17 cellular contexts compared by ENCODE assay signal in genomic region chr14:96408608-96409007, GRCh38. TPM values are rescaled to one million over a fixed set of nuclear protein-coding genes. Genes with fewer than 3 reads are reported as not detected.
DNase-seq lines count a peak whose midpoint lies in the region; ATAC-seq, FAIRE-seq and TF ChIP-seq lines count a peak whose summit lies in the region.
"Had no signal": no experiment of that assay in that cellular context is flagged by ENCODE, and none has a peak within 500 bp of the region (broad histone marks: within the 10 kb centered on the region; RNA-seq: fewer than 3 reads in every experiment).

No MANE protein-coding gene starts in this region.

- TF ChIP-seq POLR2A in K562 (conservative IDR thresholded peaks at IDR 0.05): no peak

- no peak for FAIRE-seq in K562 (lab: Jason Lieb, UNC)
- FAIRE-seq: A549, D721Med, G401.6, H54, HTR-8/SVneo had no signal

- peaks cover 12 to 13% of the 10 kb centered on the region in 2 experiments; a peak in 3 of 5 replicates for H3K4me1 ChIP-seq in K562 (replicated peaks in 1 of 2; ENCODE audit: control insufficient read depth in 2 of 2, insufficient read depth in 2 of 2, low read length in 2 of 2)
- H3K4me1 ChIP-seq in left lung: no peaks in the 10 kb centered on the region
- H3K4me1 ChIP-seq: A549 had no signal

- H3K79me2 ChIP-seq in K562 (ENCODE audit: control insufficient read depth, insufficient read depth, low read length): no peaks in the 10 kb centered on the region

- no peak for DNase-seq in K562 (ENCODE audit: extremely low read depth in 1 of 4, low spot score in 3 of 4)
- no peak for DNase-seq in left lung
- DNase-seq in NCI-H1436 (lab: John Stamatoyannopoulos, UW): no peak
- DNase-seq: CD8-positive, alpha-beta T cell; COR-L47; DMS153; DMS79 treated with DMSO at 0.1 percent for 48 hours; EL; GM23248 had no signal

- intact Hi-C loops in K562 (cut with micrococcal nuclease) (loop anchor here (5.0 kb wide), 1 partner anchor 46 kb away; the partner anchor contains the start of genes ATG2B and GSKIP), left lung (cut with DNase I) (loop anchor here in 1 of 2 donors (10.0 kb wide), 1 partner anchor 104 kb away; no protein-coding TSS in a partner anchor)

- no peaks in the 10 kb centered on the region for H3K9me1 ChIP-seq in K562 (ENCODE audit: control insufficient read depth, insufficient read depth, low read length)

- POLR2A ChIA-PET in K562 (lab: Yijun Ruan, JAX): no interaction called here

- H3K4me3 ChIP-seq in K562: no peak overlapping the region
- H3K4me3 ChIP-seq in left lung: no peak overlapping the region
- H3K4me3 ChIP-seq: A549, GM23248 had no signal

- H3K9me3 ChIP-seq in K562 (replicated peaks; ENCODE audit: control insufficient read depth, insufficient read depth, low read depth, low read length) (no peaks in the 10 kb centered on the region), left lung (no peaks in the 10 kb centered on the region)
- H3K9me3 ChIP-seq: A549 had no signal

- peak in 1 of 2 experiments; percentile 18; a peak in 1 of 4 replicates for TF ChIP-seq RAD21 in K562 (CRISPR knock-in tag; conservative IDR thresholded peaks at IDR 0.05 in 1 of 2, IDR thresholded peaks at IDR 0.05 in 1 of 2)

- ATAC-seq in HG02885 (IDR thresholded peaks at IDR 0.05; ENCODE audit: poor library complexity, unreplicated experiment): peak; percentile 42
- ATAC-seq in K562: peak; percentile 42
- peak; percentile 42 for ATAC-seq in left lung
- no peak for ATAC-seq in HG03139 (IDR thresholded peaks at IDR 0.05; ENCODE audit: unreplicated experiment)
- ATAC-seq in HG02981 (IDR thresholded peaks at IDR 0.05; ENCODE audit: unreplicated experiment): no peak
- ATAC-seq: A549; CD8-positive, alpha-beta T cell had no signal

- H3K27me3 ChIP-seq in K562 (ENCODE audit: control insufficient read depth in 2 of 2, insufficient read depth in 2 of 2, low read length in 2 of 2) (peaks cover 0 to 6% of the 10 kb centered on the region in 2 experiments; a peak in 2 of 5 replicates), left lung (no peaks in the 10 kb centered on the region)

- BruUV-seq in K562 (replicated peaks; lab: Mats Ljungman, UMichigan): no TSS peak

- in situ Hi-C loops in K562 (cut with MboI): loop anchor here (25.0 kb wide), 1 partner anchor 846 kb away; no protein-coding TSS in a partner anchor

- H4K20me1 ChIP-seq in K562 (replicated peaks; ENCODE audit: control insufficient read depth, insufficient read depth, low read length): no peaks in the 10 kb centered on the region

- 72% methylated on average over 12 of the region's 12 CpGs for WGBS in K562 (ENCODE audit: insufficient coverage, low coverage, missing lambda C conversion rate)

- no peak for TF ChIP-seq CTCF in K562 (IDR thresholded peaks at IDR 0.05 in 2 of 3, conservative IDR thresholded peaks at IDR 0.05 in 1 of 3; ENCODE audit: insufficient read depth in 2 of 3, low read depth in 1 of 3, low read length in 3 of 3)
- TF ChIP-seq CTCF in left lung (IDR thresholded peaks at IDR 0.05): no peak

- H3K27ac ChIP-seq in K562 (ENCODE audit: extremely low read depth, low read depth, low read length) (no peak overlapping the region), left lung (no peak overlapping the region)
- H3K27ac ChIP-seq: A549, GM23248 had no signal

- no peak overlapping the region for H3K4me2 ChIP-seq in K562 (ENCODE audit: insufficient read depth, low read length)
- H3K4me2 ChIP-seq: A549 had no signal

- CTCF ChIA-PET in K562 (lab: Yijun Ruan, JAX; ENCODE audit: low intra/inter-chr PET ratio): no interaction called here

- H3K9ac ChIP-seq in K562 (ENCODE audit: insufficient read depth in 1 of 2, low read depth in 2 of 2, low read length in 2 of 2): no peak overlapping the region
- H3K9ac ChIP-seq: GM23248 had no signal

- peak overlapping the region; percentile 53 for H2AFZ ChIP-seq in K562 (ENCODE audit: low read depth, low read length)
- H2AFZ ChIP-seq: GM23248 had no signal

- no peaks in the 10 kb centered on the region for H3K36me3 ChIP-seq in K562 (ENCODE audit: control insufficient read depth, insufficient read depth, low read length)
- H3K36me3 ChIP-seq in left lung: no peaks in the 10 kb centered on the region

- TF ChIP-seq EP300 in K562 (IDR thresholded peaks at IDR 0.05; ENCODE audit: low read length): no peak

TF ChIP-seq in K562, 482 proteins besides CTCF, POLR2A, EP300 and RAD21 (continues in another document):
- TF ChIP-seq ATF3 (IDR thresholded peaks at IDR 0.05) (no peak), ATF3 (CRISPR knock-in tag; conservative IDR thresholded peaks at IDR 0.05) (no peak), ZKSCAN3 (CRISPR knock-in tag; IDR thresholded peaks at IDR 0.05) (no peak), ZBTB1 (CRISPR knock-in tag; IDR thresholded peaks at IDR 0.05; ENCODE audit: borderline replicate concordance, low read depth) (no peak), ZNF316 (IDR thresholded peaks at IDR 0.05) (no peak)

RNA-seq across cellular contexts. Expression of gene AK7, which starts 16.7 kb away (rescaled TPM):
- 4.5 and 4.7 TPM in 2 replicates for total RNA-seq in K562 (2011; cell fraction: chromatin; rRNA removed; ENCODE audit: low replicate concordance)
- 2.7 and 2.9 TPM in 2 replicates for total RNA-seq in K562 (2011; cell fraction: nucleolus; rRNA removed)
- 3.7 and 4.7 TPM in 2 replicates for total RNA-seq in K562 (2011; cell fraction: nucleoplasm; rRNA removed)
- total RNA-seq in K562 (2014; rRNA removed) (0.18 and 0.86 TPM in 2 replicates), K562 (2014; rRNA removed; fragmentation: Illumina TruSeq; extraction: Trizol) (1.4 and 1.6 TPM in 2 replicates), K562 (2015; rRNA removed; fragmentation: Illumina TruSeq; extraction: Trizol) (0.43 and 0.53 TPM in 2 replicates), K562 (2021) (0.98 TPM in 2 replicates), left lung (1 to 10 TPM; 3.4 to 7.3 TPM)
- polyA plus RNA-seq in K562 (2011; rRNA removed) (0.62 and 1.3 TPM in 2 replicates), K562 (2014; fragmentation: Illumina TruSeq; extraction: Trizol) (0.89 and 1.0 TPM in 2 replicates), K562 (2014; fragmentation: Nextera tagmentation; extraction: Ambion mirVana) (1 to 10 TPM in 1 of 2 experiments, under 1 TPM in 1; 0.94 to 1.1 TPM), K562 (2014; rRNA removed) (0.81 and 1.1 TPM in 2 replicates)
- 0.58 and 0.69 TPM in 2 replicates for polyA plus RNA-seq in K562 (2011; cell fraction: cytosol; rRNA removed)
- 0.55 and 1.2 TPM in 2 replicates for polyA plus RNA-seq in K562 (2011; cell fraction: nucleus; rRNA removed)
- 0.98 and 1.3 TPM in 2 replicates for polyA plus RNA-seq in K562 (2012)
- 0.81 and 2.1 TPM in 2 replicates for polyA minus RNA-seq in K562 (2011; rRNA and poly(A)+ RNA removed)
- polyA minus RNA-seq in K562 (2011; cell fraction: cytosol; rRNA and poly(A)+ RNA removed): not detected in 2 replicates
- polyA minus RNA-seq in K562 (2011; cell fraction: nucleus; rRNA and poly(A)+ RNA removed): 0.94 and 1.8 TPM in 2 replicates
- total RNA-seq: CD8-positive, alpha-beta T cell; GM23248 had no signal

RNA-seq across cellular contexts. Expression of gene GSKIP, which starts 45.3 kb away (rescaled TPM):
- total RNA-seq in K562 (2011; cell fraction: chromatin; rRNA removed; ENCODE audit: low replicate concordance): 5.7 and 14.8 TPM in 2 replicates
- 4.0 and 5.0 TPM in 2 replicates for total RNA-seq in K562 (2011; cell fraction: nucleolus; rRNA removed)
- 6.6 and 8.5 TPM in 2 replicates for total RNA-seq in K562 (2011; cell fraction: nucleoplasm; rRNA removed)
- total RNA-seq in K562 (2014; rRNA removed) (12.9 and 14.1 TPM in 2 replicates), K562 (2014; rRNA removed; fragmentation: Illumina TruSeq; extraction: Trizol) (33.2 and 39.0 TPM in 2 replicates), K562 (2015; rRNA removed; fragmentation: Illumina TruSeq; extraction: Trizol) (21.3 and 22.2 TPM in 2 replicates), K562 (2021) (18.4 and 21.3 TPM in 2 replicates), left lung (10 to 100 TPM; 19.6 to 22.2 TPM)
- polyA plus RNA-seq in K562 (2011; rRNA removed) (15.6 and 22.2 TPM in 2 replicates), K562 (2014; fragmentation: Illumina TruSeq; extraction: Trizol) (28.5 and 33.5 TPM in 2 replicates), K562 (2014; fragmentation: Nextera tagmentation; extraction: Ambion mirVana) (10 to 100 TPM; 47.6 to 58.9 TPM), K562 (2014; rRNA removed) (14.5 and 14.6 TPM in 2 replicates)
- 6.4 and 11.8 TPM in 2 replicates for polyA plus RNA-seq in K562 (2011; cell fraction: cytosol; rRNA removed)
- 3.9 and 6.5 TPM in 2 replicates for polyA plus RNA-seq in K562 (2011; cell fraction: nucleus; rRNA removed)
- polyA plus RNA-seq in K562 (2012): 24.7 and 24.9 TPM in 2 replicates
- 29.7 and 32.3 TPM in 2 replicates for polyA minus RNA-seq in K562 (2011; rRNA and poly(A)+ RNA removed)
- 8.5 and 12.4 TPM in 2 replicates for polyA minus RNA-seq in K562 (2011; cell fraction: cytosol; rRNA and poly(A)+ RNA removed)
- 2.2 and 5.6 TPM in 2 replicates for polyA minus RNA-seq in K562 (2011; cell fraction: nucleus; rRNA and poly(A)+ RNA removed)

RNA-seq across cellular contexts. Expression of gene ATG2B, which starts 45.5 kb away (rescaled TPM):
- 24.6 and 83.9 TPM in 2 replicates for total RNA-seq in K562 (2011; cell fraction: chromatin; rRNA removed; ENCODE audit: low replicate concordance)
- total RNA-seq in K562 (2011; cell fraction: nucleolus; rRNA removed): 8.7 and 20.5 TPM in 2 replicates
- 27.6 and 27.7 TPM in 2 replicates for total RNA-seq in K562 (2011; cell fraction: nucleoplasm; rRNA removed)
- total RNA-seq in K562 (2014; rRNA removed): 7.1 and 10.4 TPM in 2 replicates
- total RNA-seq in K562 (2014; rRNA removed; fragmentation: Illumina TruSeq; extraction: Trizol): 12.3 and 13.9 TPM in 2 replicates
- 7.5 and 8.7 TPM in 2 replicates for total RNA-seq in K562 (2015; rRNA removed; fragmentation: Illumina TruSeq; extraction: Trizol)
- total RNA-seq in K562 (2021): 9.8 and 12.9 TPM in 2 replicates
- polyA plus RNA-seq in K562 (2011; rRNA removed): 7.0 and 7.9 TPM in 2 replicates
- 2.8 and 3.8 TPM in 2 replicates for polyA plus RNA-seq in K562 (2011; cell fraction: cytosol; rRNA removed)
- 21.3 and 27.5 TPM in 2 replicates for polyA plus RNA-seq in K562 (2011; cell fraction: nucleus; rRNA removed)
- 4.6 and 7.2 TPM in 2 replicates for polyA plus RNA-seq in K562 (2012)
- polyA plus RNA-seq in K562 (2014; fragmentation: Illumina TruSeq; extraction: Trizol): 9.8 and 11.3 TPM in 2 replicates
- 1 to 10 TPM in 1 of 2 experiments, under 1 TPM in 1; 0.83 to 1.6 TPM for polyA plus RNA-seq in K562 (2014; fragmentation: Nextera tagmentation; extraction: Ambion mirVana)
- 8.0 and 9.4 TPM in 2 replicates for polyA plus RNA-seq in K562 (2014; rRNA removed)
- polyA minus RNA-seq in K562 (2011; rRNA and poly(A)+ RNA removed): 14.3 and 14.5 TPM in 2 replicates
- polyA minus RNA-seq in K562 (2011; cell fraction: cytosol; rRNA and poly(A)+ RNA removed): 4.3 and 9.4 TPM in 2 replicates
- 18.6 and 29.8 TPM in 2 replicates for polyA minus RNA-seq in K562 (2011; cell fraction: nucleus; rRNA and poly(A)+ RNA removed)
- 10 to 100 TPM; 19.5 to 21.1 TPM for total RNA-seq in left lung

Comparison
In these comparisons a context has a peak if more than half of its experiments do, and no peak if none do; other contexts are left out.
1. ATAC-seq: peak in HG02885 (single experiment), K562 (single experiment) and left lung (single experiment); none in HG03139 (single experiment) and HG02981 (single experiment).